Comparison of ENCODE assay signal across 1 cellular context in the genomic region with DNA sequence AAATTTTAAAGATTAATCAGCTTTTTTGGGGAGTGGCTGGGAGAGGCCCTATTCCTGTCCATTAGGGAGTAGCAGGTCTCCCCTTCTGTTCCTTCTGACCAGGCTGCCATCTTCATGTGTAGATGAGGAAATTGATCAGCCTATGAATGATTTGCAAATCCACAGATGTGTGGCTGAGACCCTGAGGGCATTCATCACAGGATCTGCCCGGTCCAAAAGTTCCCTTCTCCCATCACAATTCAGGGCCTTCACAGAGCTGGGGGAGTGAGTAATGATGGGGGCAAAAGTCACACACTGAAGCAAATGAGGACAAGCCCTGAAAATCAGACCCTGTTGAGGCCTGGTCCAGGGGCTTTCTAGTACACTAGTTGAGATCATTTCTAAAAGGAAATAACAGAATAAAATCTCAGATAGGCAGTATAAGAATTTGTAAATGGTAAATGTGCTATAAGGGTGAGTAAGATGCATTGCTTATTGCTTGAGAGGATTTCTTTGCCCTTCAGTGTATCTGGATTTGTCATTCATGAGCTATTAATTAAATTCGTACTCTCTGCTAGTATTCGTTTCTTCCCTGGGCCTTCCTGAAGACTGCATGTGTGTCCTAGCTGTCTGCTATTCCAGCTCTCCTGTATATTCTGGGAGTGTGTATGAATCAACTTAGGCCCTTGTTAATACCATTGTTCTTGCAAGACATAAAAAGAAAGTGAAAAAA.
TF ChIP-seq lines count a peak whose summit lies in the region.

No MANE protein-coding gene starts in this region.

TF ChIP-seq in IMR-90, 13 proteins besides CTCF, POLR2A, EP300 and RAD21:
- TF ChIP-seq, protein P1, sequence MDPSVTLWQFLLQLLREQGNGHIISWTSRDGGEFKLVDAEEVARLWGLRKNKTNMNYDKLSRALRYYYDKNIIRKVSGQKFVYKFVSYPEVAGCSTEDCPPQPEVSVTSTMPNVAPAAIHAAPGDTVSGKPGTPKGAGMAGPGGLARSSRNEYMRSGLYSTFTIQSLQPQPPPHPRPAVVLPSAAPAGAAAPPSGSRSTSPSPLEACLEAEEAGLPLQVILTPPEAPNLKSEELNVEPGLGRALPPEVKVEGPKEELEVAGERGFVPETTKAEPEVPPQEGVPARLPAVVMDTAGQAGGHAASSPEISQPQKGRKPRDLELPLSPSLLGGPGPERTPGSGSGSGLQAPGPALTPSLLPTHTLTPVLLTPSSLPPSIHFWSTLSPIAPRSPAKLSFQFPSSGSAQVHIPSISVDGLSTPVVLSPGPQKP (IDR thresholded peaks at IDR 0.05; ENCODE audit: borderline replicate concordance, low read depth, low read length): no peak
- no peak for TF ChIP-seq MAZ (IDR thresholded peaks at IDR 0.05; ENCODE audit: borderline replicate concordance, low read depth, low read length)
- TF ChIP-seq RFX5 (IDR thresholded peaks at IDR 0.05; ENCODE audit: low read depth, low read length): no peak
- no peak for TF ChIP-seq MAFK (IDR thresholded peaks at IDR 0.05; ENCODE audit: low read depth, low read length)
- no peak for TF ChIP-seq SMC3 (IDR thresholded peaks at IDR 0.05; ENCODE audit: low read depth, low read length)
- TF ChIP-seq CEBPB (IDR thresholded peaks at IDR 0.05; ENCODE audit: low read depth, low read length): no peak
- TF ChIP-seq BHLHE40 (IDR thresholded peaks at IDR 0.05; ENCODE audit: low read depth, low read length): no peak
